In genomic region chr18:59459352-59460059, GRCh38 we compare ENCODE assay signal across 8 cellular contexts.
DNase-seq lines count a peak whose midpoint lies in the region; ATAC-seq and TF ChIP-seq lines count a peak whose summit lies in the region.

No MANE protein-coding gene starts in this region.

- H3K27ac Mint-ChIP-seq in nephron progenitor cell = no peak overlapping the region
- H3K27ac Mint-ChIP-seq in activated CD4-positive, alpha-beta memory T cell treated with anti-CD3 and anti-CD28 coated beads for 36 hours = no peak overlapping the region

- H3K27ac ChIP-seq in AG04450 (ENCODE audit: low read depth, low read length) = peak overlapping the region; percentile 39

- ATAC-seq in GM21390 (IDR thresholded peaks at IDR 0.05; ENCODE audit: unreplicated experiment) (peak; percentile 53), HG03442 (IDR thresholded peaks at IDR 0.05; ENCODE audit: unreplicated experiment) (no peak)

- no peak overlapping the region for H3K4me3 ChIP-seq in AG04450 (ENCODE audit: low read depth, low read length)

- no peak overlapping the region for H3K4me3 Mint-ChIP-seq in nephron progenitor cell
- H3K4me3 Mint-ChIP-seq in activated CD4-positive, alpha-beta memory T cell treated with anti-CD3 and anti-CD28 coated beads for 36 hours = no peak overlapping the region

- POLR2A ChIA-PET in AG04450 (lab: Yijun Ruan, JAX) = interaction anchor here (0.8 to 1.3 kb wide), 6 partner anchors 11 to 364 kb away, joined by 3 to 8 read pairs (median 6); partner anchors contain the start of gene CCBE1
- POLR2A ChIA-PET in activated CD4-positive, alpha-beta memory T cell treated with anti-CD3 and anti-CD28 coated beads for 36 hours (lab: Charles Lee) = no interaction called here

- H3K9me3 ChIP-seq in AG04450 (ENCODE audit: control insufficient read depth, insufficient read depth, low read length) = no peaks in the 10 kb centered on the region

- H3K27me3 Mint-ChIP-seq in nephron progenitor cell (ENCODE audit: low read depth, poor library complexity) = peaks cover 25% of the 10 kb centered on the region
- H3K27me3 Mint-ChIP-seq in activated CD4-positive, alpha-beta memory T cell treated with anti-CD3 and anti-CD28 coated beads for 36 hours = peaks cover 5% of the 10 kb centered on the region

- H3K36me3 Mint-ChIP-seq in nephron progenitor cell (ENCODE audit: low read depth) = no peaks in the 10 kb centered on the region
- no peaks in the 10 kb centered on the region for H3K36me3 Mint-ChIP-seq in activated CD4-positive, alpha-beta memory T cell treated with anti-CD3 and anti-CD28 coated beads for 36 hours

- TF ChIP-seq CTCF in AG04450 (IDR thresholded peaks at IDR 0.05; ENCODE audit: low read depth, low read length) = peak; percentile 60
- TF ChIP-seq CTCF in nephron progenitor cell (IDR thresholded peaks at IDR 0.05) = peak; percentile 76

- H3K9me3 Mint-ChIP-seq in nephron progenitor cell = peaks cover 4% of the 10 kb centered on the region
- no peaks in the 10 kb centered on the region for H3K9me3 Mint-ChIP-seq in activated CD4-positive, alpha-beta memory T cell treated with anti-CD3 and anti-CD28 coated beads for 36 hours

- H3K27me3 ChIP-seq in AG04450 (ENCODE audit: control insufficient read depth, insufficient read depth, low read length) = no peaks in the 10 kb centered on the region

- intact Hi-C loops in activated CD4-positive, alpha-beta memory T cell treated with anti-CD3 and anti-CD28 coated beads for 36 hours (cut with micrococcal nuclease) = loop anchor here (1.0 to 10.0 kb wide), 2 partner anchors 364 to 1085 kb away; no protein-coding TSS in a partner anchor

- peaks cover 43% of the 10 kb centered on the region for H3K4me1 Mint-ChIP-seq in nephron progenitor cell
- no peaks in the 10 kb centered on the region for H3K4me1 Mint-ChIP-seq in activated CD4-positive, alpha-beta memory T cell treated with anti-CD3 and anti-CD28 coated beads for 36 hours (ENCODE audit: low read depth)

- CTCF ChIA-PET in AG04450 (lab: Charles Lee) = interaction anchor here (0.6 to 9.8 kb wide), 45 partner anchors 9 to 446 kb away, joined by 3 to 218 read pairs (median 5); partner anchors contain the start of gene CCBE1
- CTCF ChIA-PET in activated CD4-positive, alpha-beta memory T cell treated with anti-CD3 and anti-CD28 coated beads for 36 hours (lab: Charles Lee) = interaction anchor here (0.6 to 4.4 kb wide), 20 partner anchors 8 to 1096 kb away, joined by 3 to 68 read pairs (median 3); no protein-coding TSS in a partner anchor

- DNase-seq in AG04450 (ENCODE audit: low read depth, low spot score) = peak; percentile 33
- DNase-seq in NCI-H82 (lab: John Stamatoyannopoulos, UW) = peak; percentile 39
- DNase-seq in dermis microvascular lymphatic vessel endothelial cell (ENCODE audit: low read depth in 2 of 2) = peak; percentile 17 to 59
- no peak for DNase-seq in nephron progenitor cell
- no peak for DNase-seq in activated T-cell treated with anti-CD3 and anti-CD28 coated beads, Interleukin-2, amount 50 U/mL, for 48 hours
- no peak for DNase-seq in activated CD4-positive, alpha-beta memory T cell treated with anti-CD3 and anti-CD28 coated beads for 36 hours

Comparison
In these comparisons a context has a peak if more than half of its experiments do, and no peak if none do; other contexts are left out.
1. DNase-seq: peak in AG04450 (single experiment), NCI-H82 (single experiment) and dermis microvascular lymphatic vessel endothelial cell (2 of 2); none in nephron progenitor cell (single experiment), activated T-cell treated with anti-CD3 and anti-CD28 coated beads, Interleukin-2, amount 50 U/mL, for 48 hours (0 of 2) and activated CD4-positive, alpha-beta memory T cell treated with anti-CD3 and anti-CD28 coated beads for 36 hours (single experiment).